24 cellular contexts compared by ENCODE assay signal in the genomic region with DNA sequence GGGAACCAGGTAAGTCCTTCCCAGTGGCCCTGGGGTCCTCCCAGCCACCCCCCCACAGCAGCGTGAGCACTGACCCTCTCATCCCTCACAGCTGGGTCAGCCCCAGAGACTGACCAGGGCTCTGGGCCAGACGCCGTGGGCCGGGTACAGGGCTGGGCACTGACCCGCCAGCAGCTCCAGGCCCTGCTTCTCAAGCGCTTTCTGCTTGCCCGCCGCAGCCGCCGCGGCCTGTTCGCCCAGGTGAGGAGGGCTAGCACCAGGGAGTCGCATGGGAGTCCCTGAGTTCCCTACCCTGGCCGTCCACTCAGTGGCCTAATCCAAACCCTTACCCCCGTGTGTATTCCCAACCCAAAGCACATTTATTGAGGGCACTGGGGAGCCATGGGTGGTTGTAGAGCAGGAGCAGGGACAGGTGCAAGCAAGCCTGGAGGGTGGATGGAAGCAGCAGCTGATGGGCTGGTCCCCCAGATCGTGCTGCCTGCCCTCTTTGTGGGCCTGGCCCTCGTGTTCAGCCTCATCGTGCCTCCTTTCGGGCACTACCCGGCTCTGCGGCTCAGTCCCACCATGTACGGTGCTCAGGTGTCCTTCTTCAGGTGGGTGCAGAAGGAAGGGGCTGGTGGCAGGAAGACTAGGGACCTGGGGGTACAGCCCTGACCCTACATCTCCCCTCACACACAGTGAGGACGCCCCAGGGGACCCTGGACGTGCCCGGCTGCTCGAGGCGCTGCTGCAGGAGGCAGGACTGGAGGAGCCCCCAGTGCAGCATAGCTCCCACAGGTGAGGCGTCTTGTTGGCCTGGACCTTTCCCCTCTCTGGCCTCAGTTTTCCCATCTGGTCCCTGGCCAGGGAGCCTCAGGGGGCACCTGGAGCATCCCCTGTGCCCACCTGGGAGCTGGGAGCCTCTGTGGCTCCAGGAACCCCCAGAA. TPM values are rescaled to one million over a fixed set of nuclear protein-coding genes. Genes with fewer than 3 reads are reported as not detected.
A peak's percentile ranks its signal among the peaks of the same experiment; 100 is the strongest.
DNase-seq lines count a peak whose midpoint lies in the region; ATAC-seq, FAIRE-seq and TF ChIP-seq lines count a peak whose summit lies in the region.
"Had no signal": no experiment of that assay in that cellular context is flagged by ENCODE, and none has a peak within 500 bp of the region (broad histone marks: within the 10 kb centered on the region; RNA-seq: fewer than 3 reads in every experiment).

No MANE protein-coding gene starts in this region.

- H3K56ac ChIP-seq in IMR-90 (ENCODE audit: extremely low read depth, insufficient read depth, low read length) (no peak overlapping the region), H1 (replicated peaks; ENCODE audit: insufficient read length, low read depth, low read length) (no peak overlapping the region)

- in situ Hi-C loops in IMR-90 (cut with MboI; ENCODE audit: low sequenced_read_pairs): no loop called here

- no peak overlapping the region for H3K14ac ChIP-seq in IMR-90 (replicated peaks; ENCODE audit: low read depth, low read length)
- H3K14ac ChIP-seq in H1 (ENCODE audit: insufficient read length): no peak overlapping the region

- no peaks in the 10 kb centered on the region for H3K9me1 ChIP-seq in IMR-90 (ENCODE audit: insufficient read depth, low read length)

- H4K91ac ChIP-seq in IMR-90 (ENCODE audit: insufficient read depth, low read depth, low read length): no peak overlapping the region
- no peak overlapping the region for H4K91ac ChIP-seq in H1 (replicated peaks; ENCODE audit: insufficient read length, low read length)

- H3K79me2 ChIP-seq in H1 (ENCODE audit: control insufficient read depth in 1 of 2, insufficient read depth in 2 of 2, low read length in 2 of 2): no peaks in the 10 kb centered on the region

- FAIRE-seq in A549 (lab: Jason Lieb, UNC): no peak
- FAIRE-seq in H1 (lab: Jason Lieb, UNC): no peak
- FAIRE-seq: GM12891, GM18507, H54 had no signal

- H2BK20ac ChIP-seq in IMR-90 (ENCODE audit: low read depth, low read length): no peak overlapping the region
- H2BK20ac ChIP-seq in H1 (ENCODE audit: low read length): no peak overlapping the region

- H3K36me3 ChIP-seq in IMR-90 (ENCODE audit: control insufficient read depth, insufficient read depth, low read length) (peaks cover 1% of the 10 kb centered on the region; the same call in 1 of the 2 replicates), H1 (ENCODE audit: control insufficient read depth in 2 of 4, insufficient read depth in 4 of 4, low read length in 3 of 4) (peaks cover 0 to 46% (median 14%) of the 10 kb centered on the region in 4 experiments; a peak in 6 of 8 replicates), spleen (peaks cover 2 to 77% (median 45%) of the 10 kb centered on the region in 6 donors)
- H3K36me3 ChIP-seq: BE2C had no signal

- no peak overlapping the region for H4K5ac ChIP-seq in IMR-90 (ENCODE audit: low read depth, low read length)
- no peak overlapping the region for H4K5ac ChIP-seq in H1 (ENCODE audit: insufficient read length, low read depth, low read length)

- BruUV-seq in IMR-90 (replicated peaks; lab: Mats Ljungman, UMichigan): no TSS peak

- H3K23me2 ChIP-seq in H1 (ENCODE audit: low read depth, low read length): peaks cover 3% of the 10 kb centered on the region; the same call in 1 of the 2 replicates

- TF ChIP-seq RAD21 in A549 (conservative IDR thresholded peaks at IDR 0.05 in 1 of 2, IDR thresholded peaks at IDR 0.05 in 1 of 2) (no peak), IMR-90 (IDR thresholded peaks at IDR 0.05; ENCODE audit: low read length) (no peak), H1 (IDR thresholded peaks at IDR 0.05 in 1 of 2, conservative IDR thresholded peaks at IDR 0.05 in 1 of 2; ENCODE audit: low read depth in 2 of 2, low read length in 2 of 2) (no peak)

- H2AFZ ChIP-seq in IMR-90 (replicated peaks; ENCODE audit: low read length, poor library complexity) (peak overlapping the region; percentile 63), H1 (ENCODE audit: low read length) (no peak overlapping the region)

- dilution Hi-C loops in IMR-90 (cut with HindIII; ENCODE audit: low sequenced_read_pairs, unreplicated experiment): no loop called here

- H2BK5ac ChIP-seq in IMR-90 (ENCODE audit: low read depth, low read length, poor library complexity, severe bottlenecking): no peak overlapping the region
- no peak overlapping the region for H2BK5ac ChIP-seq in H1 (ENCODE audit: low read depth, low read length)

- H2BK120ac ChIP-seq in IMR-90 (ENCODE audit: low read depth, low read length) (no peak overlapping the region), H1 (replicated peaks; ENCODE audit: low read depth, low read length) (no peak overlapping the region)

- H3K4me3 ChIP-seq in A549 (no peak overlapping the region), IMR-90 (ENCODE audit: insufficient read depth, low read depth, low read length) (no peak overlapping the region), H1 (ENCODE audit: extremely low read depth in 1 of 4, insufficient read depth in 2 of 4, low read depth in 3 of 4, low read length in 4 of 4) (no peak overlapping the region), spleen (no peak overlapping the region)

- H3K4me2 ChIP-seq in A549: no peak overlapping the region
- no peak overlapping the region for H3K4me2 ChIP-seq in IMR-90 (ENCODE audit: low read depth, low read length)
- H3K4me2 ChIP-seq in H1 (ENCODE audit: insufficient read depth in 1 of 2, low read depth in 2 of 2, low read length in 2 of 2): no peak overlapping the region

- H2AK5ac ChIP-seq in IMR-90 (ENCODE audit: low read depth, low read length) (no peak overlapping the region), H1 (ENCODE audit: low read depth, low read length) (no peak overlapping the region)

- no peak for TF ChIP-seq EP300 in A549 (IDR thresholded peaks at IDR 0.05)
- no peak for TF ChIP-seq EP300 in H1 (IDR thresholded peaks at IDR 0.05; ENCODE audit: borderline replicate concordance in 1 of 2, low read depth in 2 of 2, low read length in 2 of 2)

- CTCF ChIA-PET in A549 (lab: Yijun Ruan, JAX) (interaction anchor here (0.6 to 2.0 kb wide), 3 partner anchors 13 to 1243 kb away, joined by 3 to 6 read pairs (median 4); partner anchors contain the start of gene ARHGAP45), IMR-90 (lab: Yijun Ruan, JAX) (interaction anchor here (0.8 to 1.2 kb wide), 2 partner anchors 11 kb away, joined by 3 read pairs; no protein-coding TSS in a partner anchor), H1 (lab: Charles Lee; ENCODE audit: partially characterized antibody) (interaction anchor here (0.9 to 1.2 kb wide), 3 partner anchors 10 to 43 kb away, joined by 3 to 5 read pairs (median 4); no protein-coding TSS in a partner anchor)

- H3K9me3 ChIP-seq in A549 (no peaks in the 10 kb centered on the region), IMR-90 (ENCODE audit: control insufficient read depth, insufficient read depth, low read length) (peaks cover 42% of the 10 kb centered on the region), H1 (ENCODE audit: insufficient read depth in 2 of 2, low read depth in 1 of 2, low read length in 1 of 2) (peaks cover 35 to 51% of the 10 kb centered on the region in 2 experiments), spleen (peaks cover 17 to 48% (median 38%) of the 10 kb centered on the region in 8 donors)

- H3K27ac ChIP-seq in A549 (no peak overlapping the region), IMR-90 (ENCODE audit: insufficient read depth, low read length) (no peak overlapping the region), H1 (ENCODE audit: low read depth, low read length) (no peak overlapping the region), spleen (no peak overlapping the region)

- H3K27me3 ChIP-seq in IMR-90 (ENCODE audit: control insufficient read depth, insufficient read depth, low read length) (no peaks in the 10 kb centered on the region), H1 (replicated peaks in 1 of 4; ENCODE audit: control insufficient read depth in 3 of 4, extremely low read depth in 1 of 4, insufficient read depth in 3 of 4, low read length in 3 of 4) (no peaks in the 10 kb centered on the region; a peak in 1 of 7 replicates), spleen (replicated peaks in 1 of 7) (no peaks in the 10 kb centered on the region)
- H3K27me3 ChIP-seq: BE2C had no signal

- H4K20me1 ChIP-seq in IMR-90 (ENCODE audit: insufficient read depth, low read length): no peaks in the 10 kb centered on the region
- H4K20me1 ChIP-seq in H1 (replicated peaks in 1 of 2; ENCODE audit: control insufficient read depth in 1 of 2, insufficient read depth in 2 of 2, low read length in 2 of 2): no peaks in the 10 kb centered on the region

- H3K9ac ChIP-seq in IMR-90 (ENCODE audit: low read depth, low read length): no peak overlapping the region
- H3K9ac ChIP-seq in H1 (replicated peaks in 1 of 4; ENCODE audit: extremely low read depth in 1 of 4, low read depth in 3 of 4, low read length in 3 of 4): no peak overlapping the region

- H2BK15ac ChIP-seq in IMR-90 (ENCODE audit: low read depth, low read length) (no peak overlapping the region), H1 (ENCODE audit: low read length) (no peak overlapping the region)

- no peak overlapping the region for H3K4ac ChIP-seq in IMR-90 (ENCODE audit: low read depth, low read length)
- no peak overlapping the region for H3K4ac ChIP-seq in H1 (replicated peaks; ENCODE audit: insufficient read length, low read depth, low read length)

- ATAC-seq in A549: no peak
- no peak for ATAC-seq in IMR-90 (ENCODE audit: low read depth)
- no peak for ATAC-seq in left colon
- ATAC-seq in HG02571 (IDR thresholded peaks at IDR 0.05; ENCODE audit: unreplicated experiment): no peak

- WGBS in A549 (ENCODE audit: missing lambda C conversion rate): 87% methylated on average over 11 of the region's 28 CpGs
- WGBS in IMR-90 (ENCODE audit: extremely low coverage in 2 of 2, insufficient read length in 1 of 2), 2 experiments: 94% methylated on average over 7 of the region's 28 CpGs; no CpG with 5 or more reads in 1 of the 2 experiments
- 94% methylated on average over 24 of the region's 28 CpGs; no CpG with 5 or more reads in 1 of the 2 experiments for WGBS in H1 (ENCODE audit: extremely low coverage in 1 of 2, insufficient coverage in 1 of 2, insufficient read length in 1 of 2, insufficient replicate concordance in 2 of 2, low coverage in 1 of 2, low lambda C conversion rate in 2 of 2, missing lambda C conversion rate in 1 of 2), 2 experiments
- 92 to 97% (median 94%) methylated on average over 17 to 28 of the region's 28 CpGs for WGBS in spleen, 5 donors

- no peak overlapping the region for H2AK9ac ChIP-seq in IMR-90 (replicated peaks; ENCODE audit: low read depth, low read length, poor library complexity)

- TF ChIP-seq POLR2A in A549 (IDR thresholded peaks at IDR 0.05; ENCODE audit: low read length) (no peak), IMR-90 (IDR thresholded peaks at IDR 0.05; ENCODE audit: low read depth, low read length) (no peak), H1 (IDR thresholded peaks at IDR 0.05; ENCODE audit: control extremely low read depth in 1 of 2, low read depth in 2 of 2, low read length in 2 of 2) (no peak), spleen (IDR thresholded peaks at IDR 0.05) (no peak)

- intact Hi-C loops in IMR-90 (cut with micrococcal nuclease) (no loop called here), spleen (cut with DNase I; ENCODE audit: low total_unique reads) (no loop called here), left colon (cut with DNase I, micrococcal nuclease) (no loop called here)

- TF ChIP-seq CTCF in A549 (IDR thresholded peaks at IDR 0.05) (no peak), IMR-90 (conservative IDR thresholded peaks at IDR 0.05; ENCODE audit: low read depth, low read length) (no peak), H1 (IDR thresholded peaks at IDR 0.05; ENCODE audit: control extremely low read depth in 1 of 3, insufficient read depth in 1 of 3, low read depth in 1 of 3, low read length in 3 of 3) (no peak), spleen (IDR thresholded peaks at IDR 0.05 in 8 of 11, conservative IDR thresholded peaks at IDR 0.05 in 3 of 11) (no peak), GM20000 (IDR thresholded peaks at IDR 0.05; ENCODE audit: extremely low read depth, missing control alignments) (no peak)

- H3K4me1 ChIP-seq in A549: no peaks in the 10 kb centered on the region
- no peaks in the 10 kb centered on the region for H3K4me1 ChIP-seq in IMR-90 (ENCODE audit: control insufficient read depth, insufficient read depth, low read length)
- H3K4me1 ChIP-seq in H1 (replicated peaks in 1 of 4; ENCODE audit: control insufficient read depth in 3 of 4, insufficient read depth in 4 of 4, low read length in 3 of 4): no peaks in the 10 kb centered on the region
- H3K4me1 ChIP-seq in spleen: peaks cover 0 to 13% (median 5%) of the 10 kb centered on the region in 6 donors
- H3K4me1 ChIP-seq: BE2C had no signal

- H3K23ac ChIP-seq in IMR-90 (ENCODE audit: low read depth, low read length) (no peak overlapping the region), H1 (ENCODE audit: insufficient read length) (no peak overlapping the region)

- H3K79me1 ChIP-seq in IMR-90 (ENCODE audit: low read depth in 1 of 2, low read length in 2 of 2) (no peaks in the 10 kb centered on the region), H1 (ENCODE audit: low read depth, low read length) (no peaks in the 10 kb centered on the region)

- H4K8ac ChIP-seq in IMR-90 (ENCODE audit: low read depth in 2 of 2, low read length in 2 of 2): no peak overlapping the region
- no peak overlapping the region for H4K8ac ChIP-seq in H1 (ENCODE audit: extremely low read depth, insufficient read depth, low read length)

- POLR2A ChIA-PET in A549 (lab: Yijun Ruan, JAX) (no interaction called here), IMR-90 (lab: Charles Lee; ENCODE audit: unreplicated experiment) (no interaction called here), H1 (lab: Charles Lee; ENCODE audit: partially characterized antibody) (interaction anchor here (0.7 to 2.5 kb wide), 6 partner anchors 10 to 31 kb away, joined by 3 to 10 read pairs (median 6); partner anchors contain the start of genes ABCA7 and CNN2)

- DNase-seq in A549 (ENCODE audit: low read depth in 1 of 2, low spot score in 1 of 2) (no peak), IMR-90 (no peak), H1 (ENCODE audit: low read depth in 1 of 2, low spot score in 2 of 2) (no peak), spleen (peak; percentile 61), GM20000 (ENCODE audit: low spot score) (no peak), left colon (no peak)
- DNase-seq: ACHN; BE2C; C1 segment of cervical spinal cord; CD4-positive, CD25-positive, alpha-beta regulatory T cell; CD8-positive, alpha-beta memory T cell; COR-L47; DMS 273 treated with DMSO at 0.1 percent for 48 hours; DMS53; DND-41; EL; HCEC 1CT; HFFc6 had no signal

- H3K18ac ChIP-seq in IMR-90 (ENCODE audit: low read depth, low read length) (no peak overlapping the region), H1 (ENCODE audit: extremely low read depth, low read length) (no peak overlapping the region)

- no peak overlapping the region for H2BK12ac ChIP-seq in H1 (ENCODE audit: low read depth, low read length)

RNA-seq across cellular contexts. Expression of gene ARHGAP45, which starts 12.6 kb away (rescaled TPM):
- 0.48 and 1.2 TPM in 2 replicates for polyA plus RNA-seq in A549 (2011; rRNA removed)
- polyA plus RNA-seq in A549 (2012; cell fraction: cytosol; rRNA removed): 2.1 and 2.6 TPM in 2 replicates
- 7.8 and 8.6 TPM in 2 replicates for polyA plus RNA-seq in A549 (2012; cell fraction: nucleus; rRNA removed)
- polyA plus RNA-seq in A549 (2017; fragmentation: RNase III; extraction: RNeasy Plus Mini Kit Qiagen cat#74134 plus additional on column Dnase treatment): 1.5 to 1.9 TPM (median 1.8 TPM) in 3 replicates
- 0.58 and 0.88 TPM in 2 replicates for polyA minus RNA-seq in A549 (2011; rRNA and poly(A)+ RNA removed)
- total RNA-seq in IMR-90 (2012; rRNA removed): 0.83 and 1.3 TPM in 2 replicates
- polyA plus RNA-seq in IMR-90 (2012; rRNA removed): 1.4 and 1.7 TPM in 2 replicates
- polyA plus RNA-seq in IMR-90 (2012; cell fraction: cytosol; rRNA removed): 2.0 and 2.2 TPM in 2 replicates
- 3.0 and 10.5 TPM in 2 replicates for polyA plus RNA-seq in IMR-90 (2012; cell fraction: nucleus; rRNA removed; ENCODE audit: low replicate concordance)
- total RNA-seq in H1 (2021; fragmentation: NEBNext Ultra II Directional; extraction: Animal tissue kit (Norgen Biotek cat#: 25700)): 41.8 and 43.6 TPM in 2 replicates
- polyA plus RNA-seq in H1 (2011; rRNA removed): 31.4 and 40.2 TPM in 2 replicates
- 36.8 TPM for polyA plus RNA-seq in H1 (2011; cell fraction: cytosol; rRNA removed)
- polyA plus RNA-seq in H1 (2011; cell fraction: nucleus; rRNA removed): 67.4 TPM
- polyA plus RNA-seq in H1 (2012, experiment 1 of 2): 26.5 to 43.1 TPM (median 35.3 TPM) in 4 replicates
- 29.2 TPM for polyA plus RNA-seq in H1 (2012, experiment 2 of 2)
- polyA plus RNA-seq in H1 (2013, experiment 1 of 2): 16.7 TPM
- polyA plus RNA-seq in H1 (2013, experiment 2 of 2): 16.2 TPM
- 13.6 and 19.9 TPM in 2 replicates for polyA minus RNA-seq in H1 (2011; rRNA and poly(A)+ RNA removed)
- polyA minus RNA-seq in H1 (2011; cell fraction: cytosol; rRNA and poly(A)+ RNA removed): 28.4 TPM
- polyA minus RNA-seq in H1 (2011; cell fraction: nucleus; rRNA and poly(A)+ RNA removed): 25.1 TPM
- total RNA-seq in spleen: 100 to 1,000 TPM; 161 to 258 (median 237) TPM
- 100 to 1,000 TPM; 205 to 356 (median 329) TPM for polyA plus RNA-seq in spleen
- total RNA-seq in left colon: 10 to 100 TPM; 37.9 to 47.2 TPM

RNA-seq across cellular contexts. Expression of gene ABCA7, which starts 14.5 kb away (rescaled TPM):
- polyA plus RNA-seq in A549 (2011; rRNA removed) (5.0 and 6.6 TPM in 2 replicates), A549 (2017; fragmentation: RNase III; extraction: RNeasy Plus Mini Kit Qiagen cat#74134 plus additional on column Dnase treatment) (8.8 to 13.5 TPM (median 12.6 TPM) in 3 replicates), IMR-90 (2012; rRNA removed) (3.2 and 3.3 TPM in 2 replicates), H1 (2011; rRNA removed) (10.4 and 17.4 TPM in 2 replicates), spleen (100 to 1,000 TPM in 2 of 3 donors, 10 to 100 TPM in 1; 67.5 to 197 (median 152) TPM)
- 7.9 and 9.1 TPM in 2 replicates for polyA plus RNA-seq in A549 (2012; cell fraction: cytosol; rRNA removed)
- polyA plus RNA-seq in A549 (2012; cell fraction: nucleus; rRNA removed): 53.4 and 59.9 TPM in 2 replicates
- 9.6 and 10.5 TPM in 2 replicates for polyA minus RNA-seq in A549 (2011; rRNA and poly(A)+ RNA removed)
- total RNA-seq in IMR-90 (2012; rRNA removed) (0.36 and 0.56 TPM in 2 replicates), spleen (100 to 1,000 TPM in 3 of 7 donors, 10 to 100 TPM in 4; 64.6 to 162 (median 94.7) TPM), left colon (10 to 100 TPM; 23.3 to 35.1 TPM)
- 3.0 and 3.3 TPM in 2 replicates for polyA plus RNA-seq in IMR-90 (2012; cell fraction: cytosol; rRNA removed)
- polyA plus RNA-seq in IMR-90 (2012; cell fraction: nucleus; rRNA removed; ENCODE audit: low replicate concordance): 21.0 and 42.9 TPM in 2 replicates
- 25.6 and 29.7 TPM in 2 replicates for total RNA-seq in H1 (2021; fragmentation: NEBNext Ultra II Directional; extraction: Animal tissue kit (Norgen Biotek cat#: 25700))
- 11.0 TPM for polyA plus RNA-seq in H1 (2011; cell fraction: cytosol; rRNA removed)
- 75.8 TPM for polyA plus RNA-seq in H1 (2011; cell fraction: nucleus; rRNA removed)
- polyA plus RNA-seq in H1 (2012, experiment 1 of 2): 24.0 to 35.6 TPM (median 26.9 TPM) in 4 replicates
- 20.8 TPM for polyA plus RNA-seq in H1 (2012, experiment 2 of 2)
- polyA plus RNA-seq in H1 (2013, experiment 1 of 2): 22.9 TPM
- polyA plus RNA-seq in H1 (2013, experiment 2 of 2): 19.2 TPM
- polyA minus RNA-seq in H1 (2011; rRNA and poly(A)+ RNA removed): 7.3 and 11.6 TPM in 2 replicates
- polyA minus RNA-seq in H1 (2011; cell fraction: cytosol; rRNA and poly(A)+ RNA removed): 17.7 TPM
- polyA minus RNA-seq in H1 (2011; cell fraction: nucleus; rRNA and poly(A)+ RNA removed): 32.0 TPM

RNA-seq across cellular contexts. Expression of gene CNN2, which starts 28.0 kb away (rescaled TPM):
- polyA plus RNA-seq in A549 (2011; rRNA removed) (31.7 and 32.2 TPM in 2 replicates), A549 (2017; fragmentation: RNase III; extraction: RNeasy Plus Mini Kit Qiagen cat#74134 plus additional on column Dnase treatment) (99.3 to 115 TPM (median 101 TPM) in 3 replicates), IMR-90 (2012; rRNA removed) (385 and 395 TPM in 2 replicates), H1 (2011; rRNA removed) (189 and 349 TPM in 2 replicates), spleen (100 to 1,000 TPM; 126 to 147 (median 140) TPM)
- polyA plus RNA-seq in A549 (2012; cell fraction: cytosol; rRNA removed): 102 and 104 TPM in 2 replicates
- 111 TPM in 2 replicates for polyA plus RNA-seq in A549 (2012; cell fraction: nucleus; rRNA removed)
- 94.3 and 125 TPM in 2 replicates for polyA minus RNA-seq in A549 (2011; rRNA and poly(A)+ RNA removed)
- total RNA-seq in IMR-90 (2012; rRNA removed) (270 and 272 TPM in 2 replicates), spleen (100 to 1,000 TPM; 102 to 296 (median 233) TPM), left colon (100 to 1,000 TPM in 1 of 2 donors, 10 to 100 TPM in 1; 76.6 to 106 TPM)
- 751 and 1,323 TPM in 2 replicates for polyA plus RNA-seq in IMR-90 (2012; cell fraction: cytosol; rRNA removed)
- polyA plus RNA-seq in IMR-90 (2012; cell fraction: nucleus; rRNA removed; ENCODE audit: low replicate concordance): 398 and 523 TPM in 2 replicates
- total RNA-seq in H1 (2021; fragmentation: NEBNext Ultra II Directional; extraction: Animal tissue kit (Norgen Biotek cat#: 25700)): 522 and 551 TPM in 2 replicates
- 238 TPM for polyA plus RNA-seq in H1 (2011; cell fraction: cytosol; rRNA removed)
- 235 TPM for polyA plus RNA-seq in H1 (2011; cell fraction: nucleus; rRNA removed)
- polyA plus RNA-seq in H1 (2012, experiment 1 of 2): 294 to 464 TPM (median 423 TPM) in 4 replicates
- 443 TPM for polyA plus RNA-seq in H1 (2012, experiment 2 of 2)
- 346 TPM for polyA plus RNA-seq in H1 (2013, experiment 1 of 2)
- polyA plus RNA-seq in H1 (2013, experiment 2 of 2): 345 TPM
- 314 and 396 TPM in 2 replicates for polyA minus RNA-seq in H1 (2011; rRNA and poly(A)+ RNA removed)
- 453 TPM for polyA minus RNA-seq in H1 (2011; cell fraction: cytosol; rRNA and poly(A)+ RNA removed)
- polyA minus RNA-seq in H1 (2011; cell fraction: nucleus; rRNA and poly(A)+ RNA removed): 127 TPM

RNA-seq across cellular contexts. Expression of gene RNU6-2, which starts 33.0 kb away (rescaled TPM):
- polyA plus RNA-seq in A549 (2011; rRNA removed) (not detected in 2 replicates), A549 (2017; fragmentation: RNase III; extraction: RNeasy Plus Mini Kit Qiagen cat#74134 plus additional on column Dnase treatment) (not detected in 3 replicates), IMR-90 (2012; rRNA removed) (not detected in 2 replicates), H1 (2011; rRNA removed) (not detected in 2 replicates), spleen (not detected)
- not detected in 2 replicates for polyA plus RNA-seq in A549 (2012; cell fraction: cytosol; rRNA removed)
- not detected in 2 replicates for polyA plus RNA-seq in A549 (2012; cell fraction: nucleus; rRNA removed)
- under 0.01 TPM in 1 of 2 replicates, not detected in the other for polyA minus RNA-seq in A549 (2011; rRNA and poly(A)+ RNA removed)
- total RNA-seq in IMR-90 (2012; rRNA removed) (not detected in 2 replicates), spleen (not detected), left colon (not detected)
- not detected in 2 replicates for polyA plus RNA-seq in IMR-90 (2012; cell fraction: cytosol; rRNA removed)
- not detected in 2 replicates for polyA plus RNA-seq in IMR-90 (2012; cell fraction: nucleus; rRNA removed; ENCODE audit: low replicate concordance)
- not detected in 2 replicates for total RNA-seq in H1 (2021; fragmentation: NEBNext Ultra II Directional; extraction: Animal tissue kit (Norgen Biotek cat#: 25700))
- not detected for polyA plus RNA-seq in H1 (2011; cell fraction: cytosol; rRNA removed)
- not detected for polyA plus RNA-seq in H1 (2011; cell fraction: nucleus; rRNA removed)
- not detected in 4 replicates for polyA plus RNA-seq in H1 (2012, experiment 1 of 2)
- not detected for polyA plus RNA-seq in H1 (2012, experiment 2 of 2)
- polyA plus RNA-seq in H1 (2013, experiment 1 of 2): not detected
- polyA plus RNA-seq in H1 (2013, experiment 2 of 2): not detected
- under 0.01 TPM in 1 of 2 replicates, not detected in the other for polyA minus RNA-seq in H1 (2011; rRNA and poly(A)+ RNA removed)
- not detected for polyA minus RNA-seq in H1 (2011; cell fraction: cytosol; rRNA and poly(A)+ RNA removed)
- polyA minus RNA-seq in H1 (2011; cell fraction: nucleus; rRNA and poly(A)+ RNA removed): not detected
- total RNA-seq: A172; CD4-positive, CD25-positive, alpha-beta regulatory T cell; CD8-positive, alpha-beta memory T cell; G401; HFFc6 had no signal
- polyA plus RNA-seq: CD4-positive, CD25-positive, alpha-beta regulatory T cell; CD8-positive, alpha-beta memory T cell had no signal

RNA-seq across cellular contexts. Expression of gene TMEM259, which starts 33.4 kb away (rescaled TPM):
- polyA plus RNA-seq in A549 (2011; rRNA removed): 45.6 and 53.3 TPM in 2 replicates
- 106 and 148 TPM in 2 replicates for polyA plus RNA-seq in A549 (2012; cell fraction: cytosol; rRNA removed)
- 608 and 842 TPM in 2 replicates for polyA plus RNA-seq in A549 (2012; cell fraction: nucleus; rRNA removed)
- polyA plus RNA-seq in A549 (2017; fragmentation: RNase III; extraction: RNeasy Plus Mini Kit Qiagen cat#74134 plus additional on column Dnase treatment): 71.1 to 82.2 TPM (median 78.3 TPM) in 3 replicates
- polyA minus RNA-seq in A549 (2011; rRNA and poly(A)+ RNA removed): 41.2 and 48.5 TPM in 2 replicates
- total RNA-seq in IMR-90 (2012; rRNA removed): 22.6 and 26.4 TPM in 2 replicates
- 153 and 181 TPM in 2 replicates for polyA plus RNA-seq in IMR-90 (2012; rRNA removed)
- 88.4 and 194 TPM in 2 replicates for polyA plus RNA-seq in IMR-90 (2012; cell fraction: cytosol; rRNA removed)
- 867 and 2,100 TPM in 2 replicates for polyA plus RNA-seq in IMR-90 (2012; cell fraction: nucleus; rRNA removed; ENCODE audit: low replicate concordance)
- 140 and 142 TPM in 2 replicates for total RNA-seq in H1 (2021; fragmentation: NEBNext Ultra II Directional; extraction: Animal tissue kit (Norgen Biotek cat#: 25700))
- polyA plus RNA-seq in H1 (2011; rRNA removed): 243 and 343 TPM in 2 replicates
- 180 TPM for polyA plus RNA-seq in H1 (2011; cell fraction: cytosol; rRNA removed)
- 1,170 TPM for polyA plus RNA-seq in H1 (2011; cell fraction: nucleus; rRNA removed)
- polyA plus RNA-seq in H1 (2012, experiment 1 of 2): 46.9 to 137 TPM (median 125 TPM) in 4 replicates
- polyA plus RNA-seq in H1 (2012, experiment 2 of 2): 87.4 TPM
- 171 TPM for polyA plus RNA-seq in H1 (2013, experiment 1 of 2)
- polyA plus RNA-seq in H1 (2013, experiment 2 of 2): 163 TPM
- polyA minus RNA-seq in H1 (2011; rRNA and poly(A)+ RNA removed): 45.5 and 54.1 TPM in 2 replicates
- 55.7 TPM for polyA minus RNA-seq in H1 (2011; cell fraction: cytosol; rRNA and poly(A)+ RNA removed)
- polyA minus RNA-seq in H1 (2011; cell fraction: nucleus; rRNA and poly(A)+ RNA removed): 124 TPM
- 100 to 1,000 TPM; 187 to 275 (median 240) TPM for total RNA-seq in spleen
- polyA plus RNA-seq in spleen: 100 to 1,000 TPM; 172 to 560 (median 460) TPM
- total RNA-seq in left colon: 100 to 1,000 TPM; 185 to 224 TPM

Comparison
In these comparisons a context has a peak if more than half of its experiments do, and no peak if none do; other contexts are left out.
1. RNA of gene ARHGAP45, which starts 12.6 kb away (total RNA-seq): 161 to 258 TPM in spleen, 37.9 to 47.2 TPM in left colon and 41.8 to 43.6 TPM in H1; 0.83 to 1.3 TPM in IMR-90; every median in the first group is over 10 times any median in the second.
2. RNA of gene ABCA7, which starts 14.5 kb away (total RNA-seq): 64.6 to 162 TPM in spleen, 23.3 to 35.1 TPM in left colon and 25.6 to 29.7 TPM in H1; 0.36 to 0.56 TPM in IMR-90; every median in the first group is over 10 times any median in the second.
3. Of the 18 proteins assayed by ChIP-seq in both H1 and A549: peak only in H1: none; only in A549: HDAC2; in both: KDM1A; in neither: 16.